ENCODE assay signal across 8 cellular contexts in genomic region chr13:28820099-28821051, GRCh38. TPM values are rescaled to one million over a fixed set of nuclear protein-coding genes. Genes with fewer than 3 reads are reported as not detected.
DNase-seq lines count a peak whose midpoint lies in the region; ATAC-seq and TF ChIP-seq lines count a peak whose summit lies in the region.

Gene MTUS2 (plus strand): TSS chr13:28820339.

- no peaks in the 10 kb centered on the region for H3K79me1 ChIP-seq in IMR-90 (ENCODE audit: low read depth in 1 of 2, low read length in 2 of 2)

- H3K4me2 ChIP-seq in IMR-90 (ENCODE audit: low read depth, low read length): peak within 1 kb of the TSS; percentile 96

- POLR2A ChIA-PET in IMR-90 (lab: Charles Lee; ENCODE audit: unreplicated experiment): no interaction called here

- CTCF ChIA-PET in IMR-90 (lab: Yijun Ruan, JAX): no interaction called here
- CTCF ChIA-PET in activated naive CD4-positive, alpha-beta T cell treated with anti-CD3 and anti-CD28 coated beads for 36 hours (lab: Charles Lee): interaction anchor here (0.6 to 1.5 kb wide), 6 partner anchors 19 to 866 kb away, joined by 3 to 5 read pairs (median 4); no protein-coding TSS in a partner anchor

- H3K36me3 Mint-ChIP-seq in activated naive CD4-positive, alpha-beta T cell treated with anti-CD3 and anti-CD28 coated beads for 36 hours (ENCODE audit: low read depth): no peaks in the 10 kb centered on the region

- H3K27me3 ChIP-seq in IMR-90 (ENCODE audit: control insufficient read depth, insufficient read depth, low read length): peaks cover 39% of the 10 kb centered on the region

- H3K23ac ChIP-seq in IMR-90 (ENCODE audit: low read depth, low read length): no peak within 1 kb of the TSS; the same call in 1 of the 2 replicates

- no peak within 1 kb of the TSS for H3K27ac Mint-ChIP-seq in activated naive CD4-positive, alpha-beta T cell treated with anti-CD3 and anti-CD28 coated beads for 36 hours

- no peak within 1 kb of the TSS for H2BK15ac ChIP-seq in IMR-90 (ENCODE audit: low read depth, low read length)

- DNase-seq in NCI-H146 (lab: John Stamatoyannopoulos, UW): peak; percentile 18
- DNase-seq in NCI-H146 treated with DMSO at 0.1 percent for 48 hours (lab: John Stamatoyannopoulos, UW; ENCODE audit: unreplicated experiment): no peak
- DNase-seq in IMR-90: no peak
- peak; percentile 9 for DNase-seq in activated naive CD4-positive, alpha-beta T cell treated with anti-CD3 and anti-CD28 coated beads for 36 hours
- DNase-seq in left cardiac atrium: peak; percentile 29
- DNase-seq in retinal pigment epithelial cell (ENCODE audit: low read depth): no peak
- DNase-seq in KG1 (lab: John Stamatoyannopoulos, UW): no peak
- no peak for DNase-seq in glomerular visceral epithelial cell (ENCODE audit: extremely low spot score)

- H3K9me3 ChIP-seq in IMR-90 (ENCODE audit: control insufficient read depth, insufficient read depth, low read length): peaks cover 3% of the 10 kb centered on the region

- H3K27me3 Mint-ChIP-seq in activated naive CD4-positive, alpha-beta T cell treated with anti-CD3 and anti-CD28 coated beads for 36 hours (ENCODE audit: low read depth): peaks cover 53% of the 10 kb centered on the region

- no peak within 1 kb of the TSS for H3K18ac ChIP-seq in IMR-90 (ENCODE audit: low read depth, low read length)

- peaks cover 6% of the 10 kb centered on the region for H3K4me1 ChIP-seq in IMR-90 (ENCODE audit: control insufficient read depth, insufficient read depth, low read length)

- TF ChIP-seq RAD21 in IMR-90 (IDR thresholded peaks at IDR 0.05; ENCODE audit: low read length): no peak

- intact Hi-C loops in IMR-90 (cut with micrococcal nuclease) (no loop called here), left cardiac atrium (cut with DNase I) (loop anchor here in 1 of 2 donors (5.0 kb wide), 1 partner anchor 137 kb away; no protein-coding TSS in a partner anchor)
- intact Hi-C loops in activated naive CD4-positive, alpha-beta T cell treated with anti-CD3 and anti-CD28 coated beads for 36 hours (cut with micrococcal nuclease): loop anchor here (1.0 kb wide), 1 partner anchor 543 kb away; no protein-coding TSS in a partner anchor

- H3K27ac ChIP-seq in IMR-90 (ENCODE audit: insufficient read depth, low read length): no peak within 1 kb of the TSS

- no peaks in the 10 kb centered on the region for H3K36me3 ChIP-seq in IMR-90 (ENCODE audit: control insufficient read depth, insufficient read depth, low read length)

- H3K14ac ChIP-seq in IMR-90 (replicated peaks; ENCODE audit: low read depth, low read length): no peak within 1 kb of the TSS

- no peak within 1 kb of the TSS for H2AK9ac ChIP-seq in IMR-90 (replicated peaks; ENCODE audit: low read depth, low read length, poor library complexity)

- no peak within 1 kb of the TSS for H4K91ac ChIP-seq in IMR-90 (ENCODE audit: insufficient read depth, low read depth, low read length)

- 1% methylated on average over 40 of the region's 89 CpGs; no CpG with 5 or more reads in 1 of the 2 experiments for WGBS in IMR-90 (ENCODE audit: extremely low coverage in 2 of 2, insufficient read length in 1 of 2), 2 experiments

- BruUV-seq in IMR-90 (replicated peaks; lab: Mats Ljungman, UMichigan): no TSS peak

- no peaks in the 10 kb centered on the region for H3K9me1 ChIP-seq in IMR-90 (ENCODE audit: insufficient read depth, low read length)

- no peak within 1 kb of the TSS for H3K4ac ChIP-seq in IMR-90 (ENCODE audit: low read depth, low read length)

- in situ Hi-C loops in IMR-90 (cut with MboI; ENCODE audit: low sequenced_read_pairs): loop anchor here (25.0 kb wide), 1 partner anchor 542 kb away; no protein-coding TSS in a partner anchor

- H4K20me1 ChIP-seq in IMR-90 (ENCODE audit: insufficient read depth, low read length): no peaks in the 10 kb centered on the region

- H4K5ac ChIP-seq in IMR-90 (ENCODE audit: low read depth, low read length): no peak within 1 kb of the TSS

- no peak within 1 kb of the TSS for H3K9ac ChIP-seq in IMR-90 (ENCODE audit: low read depth, low read length)

- dilution Hi-C loops in IMR-90 (cut with HindIII; ENCODE audit: low sequenced_read_pairs, unreplicated experiment): no loop called here

- H3K4me3 ChIP-seq in IMR-90 (ENCODE audit: insufficient read depth, low read depth, low read length): peak within 1 kb of the TSS; percentile 47
- H3K4me3 ChIP-seq in retinal pigment epithelial cell (ENCODE audit: low read length): peak within 1 kb of the TSS; percentile 34

- peaks cover 2% of the 10 kb centered on the region for H3K4me1 Mint-ChIP-seq in activated naive CD4-positive, alpha-beta T cell treated with anti-CD3 and anti-CD28 coated beads for 36 hours (ENCODE audit: low read depth)

- no peak within 1 kb of the TSS for H4K8ac ChIP-seq in IMR-90 (ENCODE audit: low read depth in 2 of 2, low read length in 2 of 2)

- H3K4me3 Mint-ChIP-seq in activated naive CD4-positive, alpha-beta T cell treated with anti-CD3 and anti-CD28 coated beads for 36 hours: peak within 1 kb of the TSS; percentile 55

- peak within 1 kb of the TSS; percentile 85 for H2AFZ ChIP-seq in IMR-90 (replicated peaks; ENCODE audit: low read length, poor library complexity)

- H2BK120ac ChIP-seq in IMR-90 (ENCODE audit: low read depth, low read length): no peak within 1 kb of the TSS

- H2BK20ac ChIP-seq in IMR-90 (ENCODE audit: low read depth, low read length): no peak within 1 kb of the TSS

- no peak within 1 kb of the TSS for H2BK5ac ChIP-seq in IMR-90 (ENCODE audit: low read depth, low read length, poor library complexity, severe bottlenecking)

- no peak within 1 kb of the TSS for H2AK5ac ChIP-seq in IMR-90 (ENCODE audit: low read depth, low read length)

- TF ChIP-seq CTCF in IMR-90 (conservative IDR thresholded peaks at IDR 0.05; ENCODE audit: low read depth, low read length) (no peak), retinal pigment epithelial cell (conservative IDR thresholded peaks at IDR 0.05; ENCODE audit: low read depth, low read length) (no peak)

- H3K9me3 Mint-ChIP-seq in activated naive CD4-positive, alpha-beta T cell treated with anti-CD3 and anti-CD28 coated beads for 36 hours: peaks cover 2% of the 10 kb centered on the region

- no peak for TF ChIP-seq POLR2A in IMR-90 (IDR thresholded peaks at IDR 0.05; ENCODE audit: low read depth, low read length)

- H3K56ac ChIP-seq in IMR-90 (ENCODE audit: extremely low read depth, insufficient read depth, low read length): no peak within 1 kb of the TSS

- ATAC-seq in IMR-90 (ENCODE audit: low read depth) (no peak), left cardiac atrium (peak; percentile 41 to 58)

TF ChIP-seq in IMR-90, 13 proteins besides CTCF, POLR2A, EP300 and RAD21:
- no peak for TF ChIP-seq CHD1 (IDR thresholded peaks at IDR 0.05; ENCODE audit: low read depth, low read length)
- TF ChIP-seq BHLHE40 (IDR thresholded peaks at IDR 0.05; ENCODE audit: low read depth, low read length): no peak
- no peak for TF ChIP-seq MAFK (IDR thresholded peaks at IDR 0.05; ENCODE audit: low read depth, low read length)
- TF ChIP-seq MXI1 (IDR thresholded peaks at IDR 0.05; ENCODE audit: borderline replicate concordance, low read depth, low read length): no peak
- no peak for TF ChIP-seq NFE2L2 (IDR thresholded peaks at IDR 0.05; ENCODE audit: low read depth, low read length)
- TF ChIP-seq MAZ (IDR thresholded peaks at IDR 0.05; ENCODE audit: borderline replicate concordance, low read depth, low read length): no peak
- TF ChIP-seq FOS (IDR thresholded peaks at IDR 0.05; ENCODE audit: low read depth, low read length): no peak

RNA-seq across cellular contexts. Expression of gene MTUS2, which starts in this region (rescaled TPM):
- total RNA-seq in IMR-90 (2012; rRNA removed): under 0.01 TPM in 1 of 2 replicates, not detected in the other
- 0.02 TPM in 1 of 2 replicates, not detected in the other for polyA plus RNA-seq in IMR-90 (2012; rRNA removed)
- polyA plus RNA-seq in IMR-90 (2012; cell fraction: cytosol; rRNA removed): not detected in 2 replicates
- 0.01 TPM in 2 replicates for polyA plus RNA-seq in IMR-90 (2012; cell fraction: nucleus; rRNA removed; ENCODE audit: low replicate concordance)
- total RNA-seq in activated naive CD4-positive, alpha-beta T cell treated with anti-CD3 and anti-CD28 coated beads for 36 hours: not detected
- 10 to 100 TPM; 22.8 to 52.4 TPM for total RNA-seq in left cardiac atrium

Comparison
In these comparisons a context has a peak if more than half of its experiments do, and no peak if none do; other contexts are left out.
1. RNA of gene MTUS2 (total RNA-seq): 22.8 to 52.4 TPM in left cardiac atrium; under 0.01 TPM in IMR-90 and not detected in activated naive CD4-positive, alpha-beta T cell treated with anti-CD3 and anti-CD28 coated beads for 36 hours; every median in the first group is over 10 times any median in the second.
2. DNase-seq: peak in NCI-H146 (single experiment) and left cardiac atrium (single experiment); none in NCI-H146 treated with DMSO at 0.1 percent for 48 hours (single experiment), IMR-90 (single experiment), retinal pigment epithelial cell (single experiment), KG1 (single experiment) and glomerular visceral epithelial cell (single experiment).
3. Peak in DNase-seq in activated naive CD4-positive, alpha-beta T cell treated with anti-CD3 and anti-CD28 coated beads for 36 hours; RNA of the gene not detected or under 1 TPM.